Comparison of ENCODE assay signal across 17 cellular contexts in the genomic region with DNA sequence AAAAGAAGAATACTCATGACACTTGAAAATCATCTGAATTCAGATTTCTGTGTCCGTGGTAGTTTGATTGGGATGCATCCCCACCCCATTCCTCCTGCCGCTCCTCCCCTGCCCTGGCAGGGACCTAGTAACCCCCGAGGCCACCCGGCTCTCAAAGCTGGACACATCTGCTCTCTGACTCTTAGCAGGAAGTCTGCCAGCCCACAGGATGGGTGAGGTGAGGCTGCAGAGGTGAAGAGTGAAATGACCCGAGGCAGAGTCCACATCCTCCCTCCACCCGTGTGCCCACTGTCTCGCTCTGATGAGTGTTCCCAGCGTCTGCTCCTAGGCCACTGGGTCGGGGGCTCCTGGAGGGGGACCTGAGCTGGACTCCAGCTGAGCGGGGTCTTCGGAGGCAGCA.
A peak's percentile ranks its signal among the peaks of the same experiment; 100 is the strongest.
DNase-seq lines count a peak whose midpoint lies in the region; ATAC-seq, FAIRE-seq and TF ChIP-seq lines count a peak whose summit lies in the region.
"Had no signal": no experiment of that assay in that cellular context is flagged by ENCODE, and none has a peak within 500 bp of the region (broad histone marks: within the 10 kb centered on the region; RNA-seq: fewer than 3 reads in every experiment).

No MANE protein-coding gene starts in this region.

- H3K4me1 ChIP-seq in breast epithelium: no peaks in the 10 kb centered on the region
- H3K4me1 ChIP-seq: A549 had no signal

- H3K27me3 Mint-ChIP-seq in MCF 10A (ENCODE audit: insufficient read depth, unreplicated experiment): no peaks in the 10 kb centered on the region

- CTCF ChIA-PET in MCF 10A (lab: Yijun Ruan, JAX): no interaction called here

- H3K27ac Mint-ChIP-seq in MCF 10A (ENCODE audit: low read depth, unreplicated experiment): no peak overlapping the region
- H3K27ac Mint-ChIP-seq: B cell; CD4-positive, CD25-positive, alpha-beta regulatory T cell had no signal

- no peak for TF ChIP-seq POLR2A in breast epithelium (IDR thresholded peaks at IDR 0.05)

- intact Hi-C loops in MCF 10A (cut with micrococcal nuclease) (no loop called here), breast epithelium (cut with DNase I; ENCODE audit: low total_unique reads) (no loop called here)

- TF ChIP-seq CTCF in MCF 10A (IDR thresholded peaks at IDR 0.05; ENCODE audit: unreplicated experiment): no peak
- TF ChIP-seq CTCF in breast epithelium (IDR thresholded peaks at IDR 0.05): no peak

- no peaks in the 10 kb centered on the region for H3K9me3 ChIP-seq in breast epithelium
- H3K9me3 ChIP-seq: A549, SJCRH30 had no signal

- no peaks in the 10 kb centered on the region for H3K36me3 ChIP-seq in breast epithelium
- H3K36me3 ChIP-seq: SJCRH30 had no signal

- H3K27ac ChIP-seq in breast epithelium: no peak overlapping the region
- H3K27ac ChIP-seq: SJCRH30 had no signal

- ATAC-seq in HG02981 (IDR thresholded peaks at IDR 0.05; ENCODE audit: unreplicated experiment): no peak
- ATAC-seq: A549 had no signal

- no peaks in the 10 kb centered on the region for H3K27me3 ChIP-seq in breast epithelium
- H3K27me3 ChIP-seq: SJCRH30 had no signal

- DNase-seq in MCF 10A (ENCODE audit: unreplicated experiment) (peak; percentile 36), breast epithelium (ENCODE audit: low spot score in 2 of 2) (no peak), RCC 7860 (ENCODE audit: low spot score) (peak; percentile 43), glomerular visceral epithelial cell (ENCODE audit: extremely low spot score) (peak; percentile 57), NCI-H2081 (lab: John Stamatoyannopoulos, UW) (no peak), NCI-H187 treated with DMSO at 0.1 percent for 48 hours (lab: John Stamatoyannopoulos, UW) (no peak), NCI-H2227 treated with DMSO at 0.1 percent for 48 hours (lab: John Stamatoyannopoulos, UW) (no peak)
- DNase-seq: CD4-positive, CD25-positive, alpha-beta regulatory T cell; IMR-90; NCI-H1694 treated with DMSO at 0.1 percent for 48 hours; NCI-H345; NCI-H524 treated with DMSO at 0.1 percent for 48 hours; SJCRH30 had no signal

- H3K4me1 Mint-ChIP-seq in MCF 10A (ENCODE audit: insufficient read depth, unreplicated experiment): peaks cover 8% of the 10 kb centered on the region
- H3K4me1 Mint-ChIP-seq: B cell; CD4-positive, CD25-positive, alpha-beta regulatory T cell had no signal

- peak; percentile 58 for FAIRE-seq in RCC 7860 (lab: Jason Lieb, UNC)
- FAIRE-seq: A549, H54 had no signal

- POLR2A ChIA-PET in MCF 10A (lab: Yijun Ruan, JAX): no interaction called here

- BruUV-seq in MCF 10A (replicated peaks; lab: Mats Ljungman, UMichigan): no TSS peak

- H3K4me3 ChIP-seq in breast epithelium: no peak overlapping the region
- H3K4me3 ChIP-seq: A549, SJCRH30 had no signal

- H3K4me3 Mint-ChIP-seq in MCF 10A (ENCODE audit: unreplicated experiment): no peak overlapping the region
- H3K4me3 Mint-ChIP-seq: B cell; CD4-positive, CD25-positive, alpha-beta regulatory T cell had no signal

- no peaks in the 10 kb centered on the region for H3K36me3 Mint-ChIP-seq in MCF 10A (ENCODE audit: insufficient read depth, unreplicated experiment)
- H3K36me3 Mint-ChIP-seq: CD4-positive, CD25-positive, alpha-beta regulatory T cell had no signal

- no peaks in the 10 kb centered on the region for H3K9me3 Mint-ChIP-seq in MCF 10A (ENCODE audit: unreplicated experiment)

Comparison
In these comparisons a context has a peak if more than half of its experiments do, and no peak if none do; other contexts are left out.
1. DNase-seq: peak in MCF 10A (single experiment), RCC 7860 (single experiment) and glomerular visceral epithelial cell (single experiment); none in breast epithelium (0 of 2), NCI-H2081 (0 of 2), NCI-H187 treated with DMSO at 0.1 percent for 48 hours (single experiment) and NCI-H2227 treated with DMSO at 0.1 percent for 48 hours (single experiment).